ENCODE assay signal across 1 cellular context in genomic region chr4:152536545-152537182, GRCh38.
TF ChIP-seq lines count a peak whose summit lies in the region.

No MANE protein-coding gene starts in this region.

TF ChIP-seq in HepG2, 621 proteins besides CTCF, POLR2A, EP300 and RAD21 (continued from another document and continues in another):
- TF ChIP-seq, protein P1, sequence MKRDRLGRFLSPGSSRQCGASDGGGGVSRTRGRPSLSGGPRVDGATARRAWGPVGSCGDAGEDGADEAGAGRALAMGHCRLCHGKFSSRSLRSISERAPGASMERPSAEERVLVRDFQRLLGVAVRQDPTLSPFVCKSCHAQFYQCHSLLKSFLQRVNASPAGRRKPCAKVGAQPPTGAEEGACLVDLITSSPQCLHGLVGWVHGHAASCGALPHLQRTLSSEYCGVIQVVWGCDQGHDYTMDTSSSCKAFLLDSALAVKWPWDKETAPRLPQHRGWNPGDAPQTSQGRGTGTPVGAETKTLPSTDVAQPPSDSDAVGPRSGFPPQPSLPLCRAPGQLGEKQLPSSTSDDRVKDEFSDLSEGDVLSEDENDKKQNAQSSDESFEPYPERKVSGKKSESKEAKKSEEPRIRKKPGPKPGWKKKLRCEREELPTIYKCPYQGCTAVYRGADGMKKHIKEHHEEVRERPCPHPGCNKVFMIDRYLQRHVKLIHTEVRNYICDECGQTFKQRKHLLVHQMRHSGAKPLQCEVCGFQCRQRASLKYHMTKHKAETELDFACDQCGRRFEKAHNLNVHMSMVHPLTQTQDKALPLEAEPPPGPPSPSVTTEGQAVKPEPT (CRISPR knock-in tag; IDR thresholded peaks at IDR 0.05; ENCODE audit: low read depth): no peak
- no peak for TF ChIP-seq TBL1XR1 (IDR thresholded peaks at IDR 0.05; ENCODE audit: borderline replicate concordance, low read length, partially characterized antibody)
- TF ChIP-seq ZNF562 (CRISPR knock-in tag; IDR thresholded peaks at IDR 0.05; ENCODE audit: borderline replicate concordance): no peak
- peak; percentile 13; the same call in 1 of the 2 replicates for TF ChIP-seq ZSCAN29 (CRISPR knock-in tag; conservative IDR thresholded peaks at IDR 0.05)
- no peak for TF ChIP-seq JUND (CRISPR knock-in tag; IDR thresholded peaks at IDR 0.05)
- no peak for TF ChIP-seq SRSF9 (IDR thresholded peaks at IDR 0.05; ENCODE audit: borderline replicate concordance, insufficient read depth, low read depth, low read length, poor library complexity, severe bottlenecking)
- TF ChIP-seq MAF1 (CRISPR knock-in tag; IDR thresholded peaks at IDR 0.05; ENCODE audit: borderline replicate concordance): no peak
- TF ChIP-seq, protein P2, sequence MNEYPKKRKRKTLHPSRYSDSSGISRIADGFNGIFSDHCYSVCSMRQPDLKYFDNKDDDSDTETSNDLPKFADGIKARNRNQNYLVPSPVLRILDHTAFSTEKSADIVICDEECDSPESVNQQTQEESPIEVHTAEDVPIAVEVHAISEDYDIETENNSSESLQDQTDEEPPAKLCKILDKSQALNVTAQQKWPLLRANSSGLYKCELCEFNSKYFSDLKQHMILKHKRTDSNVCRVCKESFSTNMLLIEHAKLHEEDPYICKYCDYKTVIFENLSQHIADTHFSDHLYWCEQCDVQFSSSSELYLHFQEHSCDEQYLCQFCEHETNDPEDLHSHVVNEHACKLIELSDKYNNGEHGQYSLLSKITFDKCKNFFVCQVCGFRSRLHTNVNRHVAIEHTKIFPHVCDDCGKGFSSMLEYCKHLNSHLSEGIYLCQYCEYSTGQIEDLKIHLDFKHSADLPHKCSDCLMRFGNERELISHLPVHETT (CRISPR knock-in tag; conservative IDR thresholded peaks at IDR 0.05): no peak; the same call in 1 of the 2 replicates
- TF ChIP-seq FOXC1 (CRISPR knock-in tag; IDR thresholded peaks at IDR 0.05; ENCODE audit: borderline replicate concordance): no peak
- no peak for TF ChIP-seq ZNF12 (CRISPR knock-in tag; IDR thresholded peaks at IDR 0.05)
- TF ChIP-seq, protein P3, sequence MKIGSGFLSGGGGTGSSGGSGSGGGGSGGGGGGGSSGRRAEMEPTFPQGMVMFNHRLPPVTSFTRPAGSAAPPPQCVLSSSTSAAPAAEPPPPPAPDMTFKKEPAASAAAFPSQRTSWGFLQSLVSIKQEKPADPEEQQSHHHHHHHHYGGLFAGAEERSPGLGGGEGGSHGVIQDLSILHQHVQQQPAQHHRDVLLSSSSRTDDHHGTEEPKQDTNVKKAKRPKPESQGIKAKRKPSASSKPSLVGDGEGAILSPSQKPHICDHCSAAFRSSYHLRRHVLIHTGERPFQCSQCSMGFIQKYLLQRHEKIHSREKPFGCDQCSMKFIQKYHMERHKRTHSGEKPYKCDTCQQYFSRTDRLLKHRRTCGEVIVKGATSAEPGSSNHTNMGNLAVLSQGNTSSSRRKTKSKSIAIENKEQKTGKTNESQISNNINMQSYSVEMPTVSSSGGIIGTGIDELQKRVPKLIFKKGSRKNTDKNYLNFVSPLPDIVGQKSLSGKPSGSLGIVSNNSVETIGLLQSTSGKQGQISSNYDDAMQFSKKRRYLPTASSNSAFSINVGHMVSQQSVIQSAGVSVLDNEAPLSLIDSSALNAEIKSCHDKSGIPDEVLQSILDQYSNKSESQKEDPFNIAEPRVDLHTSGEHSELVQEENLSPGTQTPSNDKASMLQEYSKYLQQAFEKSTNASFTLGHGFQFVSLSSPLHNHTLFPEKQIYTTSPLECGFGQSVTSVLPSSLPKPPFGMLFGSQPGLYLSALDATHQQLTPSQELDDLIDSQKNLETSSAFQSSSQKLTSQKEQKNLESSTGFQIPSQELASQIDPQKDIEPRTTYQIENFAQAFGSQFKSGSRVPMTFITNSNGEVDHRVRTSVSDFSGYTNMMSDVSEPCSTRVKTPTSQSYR (CRISPR knock-in tag; IDR thresholded peaks at IDR 0.05; ENCODE audit: borderline replicate concordance): 0 out of 2 replicates have a peak, but pooled peaks have one; percentile 36
- peak; percentile 84; the same call in 1 of the 2 replicates for TF ChIP-seq EED (CRISPR knock-in tag; IDR thresholded peaks at IDR 0.05)
- no peak for TF ChIP-seq ZNF569 (CRISPR knock-in tag; IDR thresholded peaks at IDR 0.05; ENCODE audit: borderline replicate concordance)
- 0 out of 2 replicates have a peak, but pooled peaks have one; percentile 13 for TF ChIP-seq IRX3 (CRISPR knock-in tag; IDR thresholded peaks at IDR 0.05; ENCODE audit: borderline replicate concordance, low read depth)
- peak; percentile 93 for TF ChIP-seq ARID2 (CRISPR knock-in tag; IDR thresholded peaks at IDR 0.05; ENCODE audit: borderline replicate concordance)
- TF ChIP-seq CCDC6 (CRISPR knock-in tag; IDR thresholded peaks at IDR 0.05): no peak
- TF ChIP-seq, protein P4, sequence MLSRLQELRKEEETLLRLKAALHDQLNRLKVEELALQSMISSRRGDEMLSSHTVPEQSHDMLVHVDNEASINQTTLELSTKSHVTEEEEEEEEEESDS (CRISPR knock-in tag; IDR thresholded peaks at IDR 0.05; ENCODE audit: borderline replicate concordance): no peak
- peak; percentile 89 for TF ChIP-seq ZNF687 (CRISPR knock-in tag; IDR thresholded peaks at IDR 0.05)
- no peak for TF ChIP-seq ZMYM4 (CRISPR knock-in tag; IDR thresholded peaks at IDR 0.05)
- TF ChIP-seq ZXDC (CRISPR knock-in tag; IDR thresholded peaks at IDR 0.05): no peak
- no peak for TF ChIP-seq NFIB (CRISPR knock-in tag; IDR thresholded peaks at IDR 0.05; ENCODE audit: borderline replicate concordance)
- no peak for TF ChIP-seq STAT5B (CRISPR knock-in tag; IDR thresholded peaks at IDR 0.05)
- TF ChIP-seq ZMAT5 (CRISPR knock-in tag; IDR thresholded peaks at IDR 0.05; ENCODE audit: borderline replicate concordance, low read depth): no peak
- TF ChIP-seq ZNF264 (CRISPR knock-in tag; IDR thresholded peaks at IDR 0.05): no peak
- TF ChIP-seq GZF1 (CRISPR knock-in tag; IDR thresholded peaks at IDR 0.05): no peak
- no peak for TF ChIP-seq PLRG1 (conservative IDR thresholded peaks at IDR 0.05)
- 0 out of 2 replicates have a peak, but pooled peaks have one; percentile 2 for TF ChIP-seq SMYD3 (CRISPR knock-in tag; IDR thresholded peaks at IDR 0.05)
- no peak for TF ChIP-seq SP4 (CRISPR knock-in tag; IDR thresholded peaks at IDR 0.05)
- no peak for TF ChIP-seq ZC3H13 (CRISPR knock-in tag; IDR thresholded peaks at IDR 0.05)
- TF ChIP-seq MAFG (CRISPR knock-in tag; IDR thresholded peaks at IDR 0.05): no peak
- no peak for TF ChIP-seq FOXM1 (CRISPR knock-in tag; IDR thresholded peaks at IDR 0.05)
- TF ChIP-seq THAP11 (CRISPR knock-in tag; IDR thresholded peaks at IDR 0.05): no peak
- TF ChIP-seq ZBTB14 (CRISPR knock-in tag; IDR thresholded peaks at IDR 0.05): no peak
- 0 out of 2 replicates have a peak, but pooled peaks have one; percentile 1 for TF ChIP-seq ZNF430 (CRISPR knock-in tag; IDR thresholded peaks at IDR 0.05)
- TF ChIP-seq, protein P5, sequence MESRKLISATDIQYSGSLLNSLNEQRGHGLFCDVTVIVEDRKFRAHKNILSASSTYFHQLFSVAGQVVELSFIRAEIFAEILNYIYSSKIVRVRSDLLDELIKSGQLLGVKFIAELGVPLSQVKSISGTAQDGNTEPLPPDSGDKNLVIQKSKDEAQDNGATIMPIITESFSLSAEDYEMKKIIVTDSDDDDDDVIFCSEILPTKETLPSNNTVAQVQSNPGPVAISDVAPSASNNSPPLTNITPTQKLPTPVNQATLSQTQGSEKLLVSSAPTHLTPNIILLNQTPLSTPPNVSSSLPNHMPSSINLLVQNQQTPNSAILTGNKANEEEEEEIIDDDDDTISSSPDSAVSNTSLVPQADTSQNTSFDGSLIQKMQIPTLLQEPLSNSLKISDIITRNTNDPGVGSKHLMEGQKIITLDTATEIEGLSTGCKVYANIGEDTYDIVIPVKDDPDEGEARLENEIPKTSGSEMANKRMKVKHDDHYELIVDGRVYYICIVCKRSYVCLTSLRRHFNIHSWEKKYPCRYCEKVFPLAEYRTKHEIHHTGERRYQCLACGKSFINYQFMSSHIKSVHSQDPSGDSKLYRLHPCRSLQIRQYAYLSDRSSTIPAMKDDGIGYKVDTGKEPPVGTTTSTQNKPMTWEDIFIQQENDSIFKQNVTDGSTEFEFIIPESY (CRISPR knock-in tag; IDR thresholded peaks at IDR 0.05): no peak
- TF ChIP-seq THYN1 (CRISPR knock-in tag; IDR thresholded peaks at IDR 0.05; ENCODE audit: borderline replicate concordance, low read depth): no peak
- no peak for TF ChIP-seq SALL2 (CRISPR knock-in tag; IDR thresholded peaks at IDR 0.05)
- TF ChIP-seq, protein P6, sequence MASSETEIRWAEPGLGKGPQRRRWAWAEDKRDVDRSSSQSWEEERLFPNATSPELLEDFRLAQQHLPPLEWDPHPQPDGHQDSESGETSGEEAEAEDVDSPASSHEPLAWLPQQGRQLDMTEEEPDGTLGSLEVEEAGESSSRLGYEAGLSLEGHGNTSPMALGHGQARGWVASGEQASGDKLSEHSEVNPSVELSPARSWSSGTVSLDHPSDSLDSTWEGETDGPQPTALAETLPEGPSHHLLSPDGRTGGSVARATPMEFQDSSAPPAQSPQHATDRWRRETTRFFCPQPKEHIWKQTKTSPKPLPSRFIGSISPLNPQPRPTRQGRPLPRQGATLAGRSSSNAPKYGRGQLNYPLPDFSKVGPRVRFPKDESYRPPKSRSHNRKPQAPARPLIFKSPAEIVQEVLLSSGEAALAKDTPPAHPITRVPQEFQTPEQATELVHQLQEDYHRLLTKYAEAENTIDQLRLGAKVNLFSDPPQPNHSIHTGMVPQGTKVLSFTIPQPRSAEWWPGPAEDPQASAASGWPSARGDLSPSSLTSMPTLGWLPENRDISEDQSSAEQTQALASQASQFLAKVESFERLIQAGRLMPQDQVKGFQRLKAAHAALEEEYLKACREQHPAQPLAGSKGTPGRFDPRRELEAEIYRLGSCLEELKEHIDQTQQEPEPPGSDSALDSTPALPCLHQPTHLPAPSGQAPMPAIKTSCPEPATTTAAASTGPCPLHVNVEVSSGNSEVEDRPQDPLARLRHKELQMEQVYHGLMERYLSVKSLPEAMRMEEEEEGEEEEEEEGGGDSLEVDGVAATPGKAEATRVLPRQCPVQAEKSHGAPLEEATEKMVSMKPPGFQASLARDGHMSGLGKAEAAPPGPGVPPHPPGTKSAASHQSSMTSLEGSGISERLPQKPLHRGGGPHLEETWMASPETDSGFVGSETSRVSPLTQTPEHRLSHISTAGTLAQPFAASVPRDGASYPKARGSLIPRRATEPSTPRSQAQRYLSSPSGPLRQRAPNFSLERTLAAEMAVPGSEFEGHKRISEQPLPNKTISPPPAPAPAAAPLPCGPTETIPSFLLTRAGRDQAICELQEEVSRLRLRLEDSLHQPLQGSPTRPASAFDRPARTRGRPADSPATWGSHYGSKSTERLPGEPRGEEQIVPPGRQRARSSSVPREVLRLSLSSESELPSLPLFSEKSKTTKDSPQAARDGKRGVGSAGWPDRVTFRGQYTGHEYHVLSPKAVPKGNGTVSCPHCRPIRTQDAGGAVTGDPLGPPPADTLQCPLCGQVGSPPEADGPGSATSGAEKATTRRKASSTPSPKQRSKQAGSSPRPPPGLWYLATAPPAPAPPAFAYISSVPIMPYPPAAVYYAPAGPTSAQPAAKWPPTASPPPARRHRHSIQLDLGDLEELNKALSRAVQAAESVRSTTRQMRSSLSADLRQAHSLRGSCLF (CRISPR knock-in tag; IDR thresholded peaks at IDR 0.05; ENCODE audit: borderline replicate concordance): no peak
- TF ChIP-seq CHCHD3 (CRISPR knock-in tag; IDR thresholded peaks at IDR 0.05): no peak
- TF ChIP-seq ZNF563 (CRISPR knock-in tag; IDR thresholded peaks at IDR 0.05): no peak
